15 cellular contexts compared by ENCODE assay signal in genomic region chr3:12237912-12238650, GRCh38.
"Had no signal": no experiment of that assay in that cellular context is flagged by ENCODE, and none has a peak within 500 bp of the region (broad histone marks: within the 10 kb centered on the region; RNA-seq: fewer than 3 reads in every experiment).

No MANE protein-coding gene starts in this region.

- H3K36me3 ChIP-seq: heart right ventricle, left ventricle myocardium inferior, upper lobe of left lung had no signal

- H3K36me3 Mint-ChIP-seq: activated naive CD8-positive, alpha-beta T cell had no signal

- DNase-seq: activated CD4-positive, alpha-beta T cell treated with anti-CD3 and anti-CD28 coated beads, Interleukin-2, amount 50 U/mL, for 1 hour; activated gamma-delta T cell; activated T-cell treated with anti-CD3 and anti-CD28 coated beads, Interleukin-2, amount 50 U/mL, for 24 hours; aorta; foreskin melanocyte; heart right ventricle; left ventricle myocardium inferior; nephron progenitor cell; psoas muscle; stimulated activated CD4-positive, alpha-beta T cell treated with anti-CD3 and anti-CD28 coated beads, Interleukin-12 subunit alpha, Interleukin-12 subunit beta, amount 100 ng/mL, for 4 hours; stimulated activated naive CD8-positive, alpha-beta T cell treated with anti-CD3 and anti-CD28 coated beads, Interleukin-15, Interleukin-2, amounts not matched to agents 100 U/mL and 50 U/mL, for 24 hours; T-helper 17 cell; upper lobe of left lung had no signal

- H3K4me1 Mint-ChIP-seq: nephron progenitor cell, T-helper 17 cell had no signal

- FAIRE-seq: keratinocyte had no signal

- H3K27me3 ChIP-seq: upper lobe of left lung had no signal

- H3K27ac Mint-ChIP-seq: activated naive CD8-positive, alpha-beta T cell; activated T-cell treated with anti-CD3 and anti-CD28 coated beads, Interleukin-2, amount 50 U/mL, for 24 hours; nephron progenitor cell; T-helper 17 cell had no signal

- H3K4me3 Mint-ChIP-seq: activated naive CD8-positive, alpha-beta T cell; activated T-cell treated with anti-CD3 and anti-CD28 coated beads, Interleukin-2, amount 50 U/mL, for 24 hours; nephron progenitor cell; T-helper 17 cell had no signal

- H3K4me1 ChIP-seq: psoas muscle had no signal

- H3K27ac ChIP-seq: heart right ventricle, left ventricle myocardium inferior, psoas muscle, upper lobe of left lung had no signal

- H3K4me3 ChIP-seq: heart right ventricle, left ventricle myocardium inferior, psoas muscle, upper lobe of left lung had no signal

- ATAC-seq: heart right ventricle; psoas muscle; stimulated activated naive CD8-positive, alpha-beta T cell treated with anti-CD3 and anti-CD28 coated beads, Interleukin-15, Interleukin-2, amounts not matched to agents 100 U/mL and 50 U/mL, for 24 hours; T-helper 17 cell had no signal

- H3K9me3 ChIP-seq: psoas muscle, upper lobe of left lung had no signal
